Comparison of ENCODE assay signal across 8 cellular contexts in the genomic region with DNA sequence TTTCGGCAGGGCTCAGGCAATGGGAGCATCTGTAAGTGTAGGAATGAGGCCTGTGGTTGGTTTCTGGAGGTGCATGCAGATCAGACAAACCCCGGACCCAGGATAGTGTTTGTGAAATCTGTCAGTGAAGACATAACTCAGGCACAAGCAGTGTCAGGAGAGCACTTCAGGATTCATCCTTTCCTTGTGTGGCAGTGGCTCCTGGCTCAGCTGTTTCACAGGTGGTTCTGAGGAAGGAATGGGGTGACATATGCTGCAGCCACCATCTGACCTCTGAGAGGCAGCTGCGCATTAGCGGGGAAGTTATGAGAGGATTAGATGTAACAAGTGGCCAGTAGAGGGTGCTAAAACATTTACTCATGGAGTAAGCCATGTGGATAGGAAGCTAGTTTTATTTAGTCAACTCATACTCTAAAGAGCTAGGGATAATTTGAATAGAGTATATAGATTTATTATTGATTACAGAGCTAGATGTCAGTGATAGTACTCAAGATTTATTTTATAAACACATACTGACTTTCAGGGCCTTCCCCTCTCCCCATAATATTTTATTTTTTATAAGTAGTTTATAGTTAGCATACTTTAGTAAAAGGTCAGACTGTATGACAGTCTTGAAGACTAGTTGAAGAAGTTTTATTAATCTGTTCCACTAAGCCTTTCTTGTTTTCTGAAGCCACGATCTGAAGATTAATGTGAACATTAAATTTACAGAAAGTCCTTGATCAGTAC. TPM values are rescaled to one million over a fixed set of nuclear protein-coding genes. Genes with fewer than 3 reads are reported as not detected.
A peak's percentile ranks its signal among the peaks of the same experiment; 100 is the strongest.
DNase-seq lines count a peak whose midpoint lies in the region; ATAC-seq and TF ChIP-seq lines count a peak whose summit lies in the region.

No MANE protein-coding gene starts in this region.

- CTCF ChIA-PET in AG04450 (lab: Charles Lee): interaction anchor here (0.5 to 5.8 kb wide), 72 partner anchors 8 to 1740 kb away, joined by 3 to 121 read pairs (median 5); a partner anchor contains a TSS

- POLR2A ChIA-PET in AG04450 (lab: Yijun Ruan, JAX): interaction anchor here (0.6 kb wide), 1 partner anchor 18 kb away, joined by 4 read pairs; no protein-coding TSS in a partner anchor

- WGBS in body of pancreas, 2 donors: 42 to 49% methylated on average over 5 of the region's 5 CpGs

- TF ChIP-seq CTCF in AG04450 (IDR thresholded peaks at IDR 0.05; ENCODE audit: low read depth, low read length) (peak; percentile 77), body of pancreas (IDR thresholded peaks at IDR 0.05) (peak; percentile 51 to 77 (median 67))

- H3K27me3 ChIP-seq in AG04450 (ENCODE audit: control insufficient read depth, insufficient read depth, low read length) (no peaks in the 10 kb centered on the region), body of pancreas (no peaks in the 10 kb centered on the region), skeletal muscle tissue (ENCODE audit: control insufficient read depth in 3 of 3, insufficient read depth in 3 of 3, low read length in 3 of 3) (no peaks in the 10 kb centered on the region)

- H3K4me3 ChIP-seq in AG04450 (ENCODE audit: low read depth, low read length) (no peak overlapping the region), body of pancreas (no peak overlapping the region), skeletal muscle tissue (ENCODE audit: low read length in 3 of 3) (no peak overlapping the region)

- TF ChIP-seq POLR2A in body of pancreas (IDR thresholded peaks at IDR 0.05): no peak

- ATAC-seq in GM18499 (IDR thresholded peaks at IDR 0.05; ENCODE audit: insufficient read depth, unreplicated experiment) (peak; percentile 97), HG02840 (IDR thresholded peaks at IDR 0.05; ENCODE audit: low FRiP score, unreplicated experiment) (peak; percentile 94), body of pancreas (peak; percentile 94)

- intact Hi-C loops in body of pancreas (cut with DNase I): no loop called here

- H3K4me1 ChIP-seq in body of pancreas (peaks cover 25% of the 10 kb centered on the region), skeletal muscle tissue (ENCODE audit: control insufficient read depth in 3 of 3, insufficient read depth in 3 of 3, low read length in 3 of 3) (peaks cover 19 to 28% (median 22%) of the 10 kb centered on the region in 3 donors)

- no peaks in the 10 kb centered on the region for H3K36me3 ChIP-seq in body of pancreas (replicated peaks in 1 of 2; ENCODE audit: insufficient read depth in 1 of 2, low read depth in 2 of 2)
- peaks cover 0 to 23% (median 3%) of the 10 kb centered on the region in 3 donors for H3K36me3 ChIP-seq in skeletal muscle tissue (ENCODE audit: control insufficient read depth in 3 of 3, insufficient read depth in 3 of 3, low read length in 3 of 3)

- H3K9ac ChIP-seq in skeletal muscle tissue (ENCODE audit: low read depth in 1 of 3, low read length in 3 of 3): peak overlapping the region in 1 of 3 donors; percentile 11

- DNase-seq in AG04450 (ENCODE audit: low read depth, low spot score) (peak; percentile 60), NCI-H1105 (lab: John Stamatoyannopoulos, UW) (peak; percentile 73), SIG-M5 treated with dmso at 0.1 percent for 504 hours (lab: John Stamatoyannopoulos, UW; ENCODE audit: unreplicated experiment) (peak; percentile 87), body of pancreas (peak; percentile 63 to 81 (median 68)), iPS DF 4.7 (ENCODE audit: extremely low read depth, low spot score) (peak; percentile 56)

- H3K27ac ChIP-seq in AG04450 (ENCODE audit: low read depth, low read length): no peak overlapping the region
- H3K27ac ChIP-seq in body of pancreas: peak overlapping the region in 3 of 4 donors; percentile 5 to 52 (median 6)
- peak overlapping the region; percentile 53 for H3K27ac ChIP-seq in skeletal muscle tissue (ENCODE audit: low read depth, low read length)

- no peaks in the 10 kb centered on the region for H3K9me3 ChIP-seq in AG04450 (ENCODE audit: control insufficient read depth, insufficient read depth, low read length)
- no peaks in the 10 kb centered on the region for H3K9me3 ChIP-seq in body of pancreas
- no peaks in the 10 kb centered on the region for H3K9me3 ChIP-seq in skeletal muscle tissue (ENCODE audit: control insufficient read depth in 3 of 3, low read length in 3 of 3)

RNA-seq across cellular contexts. Expression of a gene that starts 28.4 kb away (rescaled TPM):
- 55.4 and 64.6 TPM in 2 replicates for polyA plus RNA-seq in AG04450 (2011; rRNA removed)
- 80.7 and 92.3 TPM in 2 replicates for polyA minus RNA-seq in AG04450 (2011; rRNA and poly(A)+ RNA removed)
- total RNA-seq in body of pancreas (10 to 100 TPM; 25.1 to 30.1 TPM), skeletal muscle tissue (116 TPM)
